12 cellular contexts compared by ENCODE assay signal in genomic region chr6:135251416-135251815, GRCh38.
DNase-seq lines count a peak whose midpoint lies in the region; ATAC-seq and TF ChIP-seq lines count a peak whose summit lies in the region.
"Had no signal": no experiment of that assay in that cellular context is flagged by ENCODE, and none has a peak within 500 bp of the region (broad histone marks: within the 10 kb centered on the region; RNA-seq: fewer than 3 reads in every experiment).

No MANE protein-coding gene starts in this region.

- H3K27me3 Mint-ChIP-seq in endothelial cell (ENCODE audit: unreplicated experiment): peaks cover 5% of the 10 kb centered on the region
- no peaks in the 10 kb centered on the region for H3K27me3 Mint-ChIP-seq in activated naive CD8-positive, alpha-beta T cell treated with anti-CD3 and anti-CD28 coated beads for 36 hours

- H3K9me3 Mint-ChIP-seq in endothelial cell (ENCODE audit: unreplicated experiment): no peaks in the 10 kb centered on the region
- H3K9me3 Mint-ChIP-seq in activated naive CD8-positive, alpha-beta T cell treated with anti-CD3 and anti-CD28 coated beads for 36 hours: no peaks in the 10 kb centered on the region
- H3K9me3 Mint-ChIP-seq: CD8-positive, alpha-beta T cell; naive thymus-derived CD8-positive, alpha-beta T cell had no signal

- TF ChIP-seq CTCF in endothelial cell (IDR thresholded peaks at IDR 0.05; ENCODE audit: unreplicated experiment): no peak

- DNase-seq in HuH-7.5 (ENCODE audit: low spot score) (peak; percentile 26), NCI-H345 treated with DMSO at 0.1 percent for 48 hours (lab: John Stamatoyannopoulos, UW; ENCODE audit: unreplicated experiment) (peak; percentile 93), endothelial cell (ENCODE audit: low spot score) (no peak), retina (peak; percentile 47), AG08396 (ENCODE audit: low spot score) (no peak)
- DNase-seq in activated naive CD8-positive, alpha-beta T cell treated with anti-CD3 and anti-CD28 coated beads for 36 hours: no peak
- DNase-seq: activated T-cell treated with anti-CD3 and anti-CD28 coated beads for 4 hours; adrenal gland; CD8-positive, alpha-beta T cell; naive thymus-derived CD8-positive, alpha-beta T cell had no signal

- peaks cover 58% of the 10 kb centered on the region for H3K4me1 Mint-ChIP-seq in endothelial cell (ENCODE audit: unreplicated experiment)
- H3K4me1 Mint-ChIP-seq in activated naive CD8-positive, alpha-beta T cell treated with anti-CD3 and anti-CD28 coated beads for 36 hours: peaks cover 8% of the 10 kb centered on the region

- H3K27ac Mint-ChIP-seq in endothelial cell (ENCODE audit: unreplicated experiment): peak overlapping the region; percentile 92
- H3K27ac Mint-ChIP-seq in activated naive CD8-positive, alpha-beta T cell treated with anti-CD3 and anti-CD28 coated beads for 36 hours: no peak overlapping the region
- H3K27ac Mint-ChIP-seq: CD8-positive, alpha-beta T cell had no signal

- ATAC-seq in HG02678 (IDR thresholded peaks at IDR 0.05; ENCODE audit: unreplicated experiment): no peak
- ATAC-seq: CD8-positive, alpha-beta T cell; naive thymus-derived CD8-positive, alpha-beta T cell; sciatic nerve had no signal

- peaks cover 17% of the 10 kb centered on the region for H3K36me3 Mint-ChIP-seq in endothelial cell (ENCODE audit: low read depth, unreplicated experiment)
- no peaks in the 10 kb centered on the region for H3K36me3 Mint-ChIP-seq in activated naive CD8-positive, alpha-beta T cell treated with anti-CD3 and anti-CD28 coated beads for 36 hours
- H3K36me3 Mint-ChIP-seq: CD8-positive, alpha-beta T cell; naive thymus-derived CD8-positive, alpha-beta T cell had no signal

- peak overlapping the region; percentile 43 for H3K4me3 Mint-ChIP-seq in endothelial cell (ENCODE audit: unreplicated experiment)
- no peak overlapping the region for H3K4me3 Mint-ChIP-seq in activated naive CD8-positive, alpha-beta T cell treated with anti-CD3 and anti-CD28 coated beads for 36 hours
- H3K4me3 Mint-ChIP-seq: CD8-positive, alpha-beta T cell; naive thymus-derived CD8-positive, alpha-beta T cell had no signal

Comparison
In these comparisons a context has a peak if more than half of its experiments do, and no peak if none do; other contexts are left out.
1. DNase-seq: peak in HuH-7.5 (single experiment), NCI-H345 treated with DMSO at 0.1 percent for 48 hours (single experiment) and retina (single experiment); none in endothelial cell (single experiment), activated naive CD8-positive, alpha-beta T cell treated with anti-CD3 and anti-CD28 coated beads for 36 hours (single experiment) and AG08396 (single experiment).